In the genomic region with DNA sequence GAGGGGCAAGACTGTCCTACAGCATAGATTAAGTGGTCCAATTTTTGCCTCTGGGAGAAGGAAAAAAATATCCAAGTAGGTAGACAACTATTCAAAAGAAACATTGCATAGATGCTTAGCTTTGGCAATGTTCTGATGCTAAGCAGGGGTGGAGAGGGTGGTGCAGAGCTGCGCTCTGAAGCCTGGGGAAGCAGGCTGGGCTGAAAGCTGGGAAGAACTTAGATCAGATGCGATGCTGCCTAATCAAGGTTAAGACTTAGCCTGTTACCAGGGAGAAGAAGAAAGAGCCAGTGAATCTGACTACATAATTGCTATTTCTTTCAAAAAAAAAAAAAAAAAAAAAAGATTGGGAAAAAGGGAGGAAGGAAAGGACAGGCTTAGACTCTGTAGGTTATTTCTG, we compare ENCODE assay signal across 6 cellular contexts.
"Had no signal": no experiment of that assay in that cellular context is flagged by ENCODE, and none has a peak within 500 bp of the region (broad histone marks: within the 10 kb centered on the region; RNA-seq: fewer than 3 reads in every experiment).

No MANE protein-coding gene starts in this region.

- H3K9me3 Mint-ChIP-seq: IgD-negative memory B cell had no signal

- DNase-seq: IMR-90, KBM-7, KG1 had no signal

- H3K4me3 Mint-ChIP-seq: IgD-negative memory B cell had no signal

- H3K36me3 Mint-ChIP-seq: IgD-negative memory B cell had no signal

- ATAC-seq: HepG2, K562 had no signal

- H3K27ac Mint-ChIP-seq: IgD-negative memory B cell had no signal

- H3K4me1 Mint-ChIP-seq: IgD-negative memory B cell had no signal
